In the genomic region with DNA sequence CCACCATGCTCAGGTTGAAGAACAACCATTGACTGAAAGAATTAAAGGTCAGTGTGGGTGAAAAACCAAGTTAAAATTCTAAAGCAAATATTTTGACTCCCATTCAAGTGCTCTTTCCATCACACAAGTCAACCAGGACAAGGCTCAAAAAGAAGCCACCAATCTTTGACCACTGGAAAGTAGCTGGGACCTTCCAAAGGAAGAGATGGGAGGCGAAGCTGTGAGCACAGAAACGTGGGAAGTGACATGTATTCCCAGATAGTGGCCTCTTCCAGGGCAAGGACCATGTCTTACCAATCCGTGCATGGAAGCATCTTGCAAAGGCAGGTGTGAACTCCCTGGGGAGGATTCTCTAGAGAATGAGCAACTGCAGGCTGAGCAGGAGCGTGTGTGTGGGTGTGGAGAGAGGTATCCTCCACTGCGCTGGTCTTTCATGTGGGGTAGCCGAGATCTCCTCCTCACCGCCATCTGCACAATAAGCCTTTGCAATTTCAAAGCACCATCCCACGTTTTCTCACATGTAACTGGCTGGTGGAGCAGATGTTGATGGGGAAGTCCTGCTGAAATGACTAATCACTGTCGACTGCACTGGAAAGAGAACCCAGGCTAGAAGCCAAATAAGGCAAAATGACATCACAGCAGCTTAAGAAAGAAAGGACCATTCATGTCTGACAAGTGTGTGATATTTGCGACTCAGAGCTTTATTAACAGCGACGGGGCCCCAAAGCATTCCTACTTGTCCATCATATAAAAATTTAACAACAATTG, we compare ENCODE assay signal across 1 cellular context.
TF ChIP-seq lines count a peak whose summit lies in the region.

No MANE protein-coding gene starts in this region.

TF ChIP-seq in IMR-90, 13 proteins besides CTCF, POLR2A, EP300 and RAD21 (continued from another document):
- TF ChIP-seq, protein P1, sequence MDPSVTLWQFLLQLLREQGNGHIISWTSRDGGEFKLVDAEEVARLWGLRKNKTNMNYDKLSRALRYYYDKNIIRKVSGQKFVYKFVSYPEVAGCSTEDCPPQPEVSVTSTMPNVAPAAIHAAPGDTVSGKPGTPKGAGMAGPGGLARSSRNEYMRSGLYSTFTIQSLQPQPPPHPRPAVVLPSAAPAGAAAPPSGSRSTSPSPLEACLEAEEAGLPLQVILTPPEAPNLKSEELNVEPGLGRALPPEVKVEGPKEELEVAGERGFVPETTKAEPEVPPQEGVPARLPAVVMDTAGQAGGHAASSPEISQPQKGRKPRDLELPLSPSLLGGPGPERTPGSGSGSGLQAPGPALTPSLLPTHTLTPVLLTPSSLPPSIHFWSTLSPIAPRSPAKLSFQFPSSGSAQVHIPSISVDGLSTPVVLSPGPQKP (IDR thresholded peaks at IDR 0.05; ENCODE audit: borderline replicate concordance, low read depth, low read length), result no peak
